26 cellular contexts compared by ENCODE assay signal in genomic region chr15:29252231-29252630, GRCh38. TPM values are rescaled to one million over a fixed set of nuclear protein-coding genes. Genes with fewer than 3 reads are reported as not detected.
DNase-seq lines count a peak whose midpoint lies in the region; ATAC-seq, FAIRE-seq and TF ChIP-seq lines count a peak whose summit lies in the region.
"Had no signal": no experiment of that assay in that cellular context is flagged by ENCODE, and none has a peak within 500 bp of the region (broad histone marks: within the 10 kb centered on the region; RNA-seq: fewer than 3 reads in every experiment).

No MANE protein-coding gene starts in this region.

- H3K27me3 ChIP-seq in liver (ENCODE audit: control insufficient read depth in 4 of 4, insufficient read depth in 4 of 4, low read length in 3 of 4) (no peaks in the 10 kb centered on the region), HepG2 (ENCODE audit: control insufficient read depth in 1 of 2, insufficient read depth in 2 of 2, low read length in 2 of 2) (no peaks in the 10 kb centered on the region), osteoblast (ENCODE audit: insufficient read depth, low read length) (no peaks in the 10 kb centered on the region)
- H3K27me3 ChIP-seq: BE2C, BLaER1 had no signal

- CTCF ChIA-PET in HepG2 (lab: Yijun Ruan, JAX; ENCODE audit: low intra/inter-chr PET ratio, low total read pairs): no interaction called here

- no peak overlapping the region for H3K4me3 ChIP-seq in liver (ENCODE audit: low read depth in 1 of 3, low read length in 3 of 3)
- H3K4me3 ChIP-seq in HepG2 (replicated peaks in 1 of 3; ENCODE audit: insufficient read depth in 1 of 3, low read depth in 2 of 3, low read length in 3 of 3): no peak overlapping the region
- no peak overlapping the region for H3K4me3 ChIP-seq in osteoblast (ENCODE audit: insufficient read depth, low read length)
- H3K4me3 ChIP-seq in lower leg skin (ENCODE audit: low read depth, poor library complexity, severe bottlenecking): no peak overlapping the region
- H3K4me3 ChIP-seq: BLaER1, GM12878 had no signal

- H3K79me2 ChIP-seq in HepG2 (ENCODE audit: insufficient read depth, low read length): no peaks in the 10 kb centered on the region
- no peaks in the 10 kb centered on the region for H3K79me2 ChIP-seq in osteoblast (ENCODE audit: insufficient read depth, low read length)

- DNase-seq in HepG2 (ENCODE audit: low spot score): no peak
- DNase-seq in left lobe of liver (ENCODE audit: low spot score): no peak
- DNase-seq in osteoblast (ENCODE audit: insufficient read length, low spot score, missing footprints): peak; percentile 71
- no peak for DNase-seq in lower leg skin (ENCODE audit: low spot score in 2 of 2)
- DNase-seq in NCI-H526 (lab: John Stamatoyannopoulos, UW): no peak
- DNase-seq: 8988T; ACHN; BE2C; C1 segment of cervical spinal cord; CD4-positive, alpha-beta memory T cell; CD4-positive, CD25-positive, alpha-beta regulatory T cell; CD8-positive, alpha-beta memory T cell; COR-L47; DMS 273 treated with DMSO at 0.1 percent for 48 hours; DMS153; DMS53; DMS79; DND-41; EL; GDM1 had no signal

- H3K4me2 ChIP-seq in HepG2 (ENCODE audit: low read depth, low read length): no peak overlapping the region
- no peak overlapping the region for H3K4me2 ChIP-seq in osteoblast (ENCODE audit: insufficient read depth, low read length)
- H3K4me2 ChIP-seq: BLaER1 had no signal

- H2AFZ ChIP-seq in HepG2 (ENCODE audit: low read length) (no peak overlapping the region), osteoblast (ENCODE audit: low read length) (no peak overlapping the region)

- H3K4me1 ChIP-seq in liver (ENCODE audit: control insufficient read depth in 4 of 4, insufficient read depth in 4 of 4, low read length in 3 of 4): peaks cover 0 to 12% (median 5%) of the 10 kb centered on the region in 4 donors
- no peaks in the 10 kb centered on the region for H3K4me1 ChIP-seq in HepG2 (ENCODE audit: insufficient read depth, low read length)
- no peaks in the 10 kb centered on the region for H3K4me1 ChIP-seq in osteoblast (ENCODE audit: insufficient read depth, low read length)
- H3K4me1 ChIP-seq: BE2C, BLaER1 had no signal

- POLR2A ChIA-PET in HepG2 (lab: Yijun Ruan, JAX): no interaction called here

- no peak for TF ChIP-seq CTCF in liver (IDR thresholded peaks at IDR 0.05; ENCODE audit: low read depth, low read length, missing input control)
- TF ChIP-seq CTCF in HepG2 (CRISPR knock-in tag; IDR thresholded peaks at IDR 0.05): no peak
- TF ChIP-seq CTCF in osteoblast (IDR thresholded peaks at IDR 0.05; ENCODE audit: extremely low read depth, low read depth, low read length): no peak
- no peak for TF ChIP-seq CTCF in lower leg skin (IDR thresholded peaks at IDR 0.05)

- no TSS peak for BruUV-seq in HepG2 (replicated peaks; lab: Mats Ljungman, UMichigan)

- TF ChIP-seq EP300 in HepG2 (IDR thresholded peaks at IDR 0.05; ENCODE audit: low read depth in 2 of 2, low read length in 2 of 2) (no peak), HepG2 (CRISPR knock-in tag; IDR thresholded peaks at IDR 0.05; ENCODE audit: borderline replicate concordance) (no peak)

- H3K27ac ChIP-seq in liver (ENCODE audit: low read depth in 1 of 2, low read length in 2 of 2): no peak overlapping the region
- no peak overlapping the region for H3K27ac ChIP-seq in HepG2 (ENCODE audit: extremely low read length, insufficient read depth, low read length)
- no peak overlapping the region for H3K27ac ChIP-seq in osteoblast (ENCODE audit: low read depth, low read length)
- H3K27ac ChIP-seq: BLaER1 had no signal

- ATAC-seq in HepG2 (no peak), left lobe of liver (peak; percentile 86)
- ATAC-seq: GM12878 had no signal

- no peaks in the 10 kb centered on the region for H4K20me1 ChIP-seq in HepG2 (ENCODE audit: insufficient read depth, low read length)
- H4K20me1 ChIP-seq in osteoblast (ENCODE audit: insufficient read depth, low read length): no peaks in the 10 kb centered on the region
- H4K20me1 ChIP-seq: BLaER1 had no signal

- H3K36me3 ChIP-seq in liver (ENCODE audit: control insufficient read depth in 4 of 4, insufficient read depth in 3 of 4, low read depth in 1 of 4, low read length in 3 of 4) (no peaks in the 10 kb centered on the region), HepG2 (replicated peaks in 1 of 2; ENCODE audit: control insufficient read depth in 1 of 2, insufficient read depth in 2 of 2, low read length in 2 of 2) (no peaks in the 10 kb centered on the region), osteoblast (ENCODE audit: insufficient read depth, low read length) (no peaks in the 10 kb centered on the region)
- H3K36me3 ChIP-seq: BE2C, BLaER1 had no signal

- TF ChIP-seq POLR2A in HepG2 (IDR thresholded peaks at IDR 0.05; ENCODE audit: insufficient read depth in 1 of 2, low read depth in 2 of 2, low read length in 2 of 2) (no peak), lower leg skin (IDR thresholded peaks at IDR 0.05) (no peak)

- H3K9me3 ChIP-seq in liver (ENCODE audit: control insufficient read depth in 4 of 4, low read length in 3 of 4) (no peaks in the 10 kb centered on the region), HepG2 (ENCODE audit: low read length) (no peaks in the 10 kb centered on the region), osteoblast (ENCODE audit: low read depth, low read length) (no peaks in the 10 kb centered on the region)
- H3K9me3 ChIP-seq: BE2C had no signal

- in situ Hi-C loops in HepG2 (cut with HindIII; ENCODE audit: extremely low pct_ligation_motif_present, low pct_unique_long_range_greater_than_20kb): no loop called here

- intact Hi-C loops in HepG2 (cut with micrococcal nuclease; ENCODE audit: unreplicated experiment) (no loop called here), lower leg skin (cut with DNase I; ENCODE audit: low total_unique reads) (no loop called here)

- H3K9ac ChIP-seq in liver (ENCODE audit: low read depth in 1 of 2, low read length in 2 of 2) (no peak overlapping the region), HepG2 (ENCODE audit: insufficient read depth, low read depth, low read length) (no peak overlapping the region)
- H3K9ac ChIP-seq: BLaER1 had no signal

- no peak for FAIRE-seq in HepG2 (lab: Jason Lieb, UNC)
- FAIRE-seq: A204.1, GM12878, GM12892, GM18507 had no signal

- TF ChIP-seq RAD21 in liver (IDR thresholded peaks at IDR 0.05) (no peak), HepG2 (CRISPR knock-in tag; IDR thresholded peaks at IDR 0.05) (no peak)

TF ChIP-seq in HepG2, 621 proteins besides CTCF, POLR2A, EP300 and RAD21:
- TF ChIP-seq ZNF292 (CRISPR knock-in tag; IDR thresholded peaks at IDR 0.05; ENCODE audit: borderline replicate concordance, low read depth) (no peak), KLF6 (CRISPR knock-in tag; IDR thresholded peaks at IDR 0.05) (no peak), TCF7L2 (IDR thresholded peaks at IDR 0.05; ENCODE audit: low read depth, low read length) (no peak)

RNA-seq across cellular contexts. Expression of gene NSMCE3, which starts 17.4 kb away (rescaled TPM):
- total RNA-seq in liver (1 to 10 TPM; 2.8 to 3.3 TPM), HepG2 (2016; rRNA removed; fragmentation: Illumina TruSeq; extraction: Trizol) (3.0 and 3.7 TPM in 2 replicates), left lobe of liver (2.7 TPM), osteoblast (9.8 and 10.0 TPM in 2 replicates), lower leg skin (1 to 10 TPM; 4.6 to 8.8 (median 7.6) TPM)
- polyA plus RNA-seq in liver (1 to 10 TPM; 2.3 to 2.7 TPM), HepG2 (2011; rRNA removed) (2.9 and 3.0 TPM in 2 replicates)
- total RNA-seq in HepG2 (2016; cell fraction: cytosol; rRNA removed; fragmentation: Illumina TruSeq; extraction: Trizol; ENCODE audit: low read depth): 0.91 and 0.97 TPM in 2 replicates
- total RNA-seq in HepG2 (2016; cell fraction: insoluble cytoplasmic fraction; rRNA removed; fragmentation: Illumina TruSeq; extraction: Trizol): 2.9 and 3.3 TPM in 2 replicates
- total RNA-seq in HepG2 (2016; cell fraction: membrane; rRNA removed; fragmentation: Illumina TruSeq; extraction: Trizol): 1.7 and 1.8 TPM in 2 replicates
- total RNA-seq in HepG2 (2016; cell fraction: nucleus; rRNA removed; fragmentation: Illumina TruSeq; extraction: Trizol): 2.5 and 2.6 TPM in 2 replicates
- 2.5 and 3.0 TPM in 2 replicates for polyA plus RNA-seq in HepG2 (2011; cell fraction: cytosol; rRNA removed)
- polyA plus RNA-seq in HepG2 (2011; cell fraction: nucleus; rRNA removed): 0.98 and 1.1 TPM in 2 replicates
- polyA plus RNA-seq in HepG2 (2012): 2.1 and 2.9 TPM in 2 replicates
- 0.33 and 0.40 TPM in 2 replicates for polyA plus RNA-seq in HepG2 (2016; cell fraction: cytosol; fragmentation: Illumina TruSeq; extraction: Trizol; ENCODE audit: low read depth)
- polyA plus RNA-seq in HepG2 (2016; cell fraction: insoluble cytoplasmic fraction; fragmentation: Illumina TruSeq; extraction: Trizol; ENCODE audit: low read depth): 4.0 and 4.1 TPM in 2 replicates
- polyA plus RNA-seq in HepG2 (2016; cell fraction: membrane; fragmentation: Illumina TruSeq; extraction: Trizol; ENCODE audit: low read depth): 0.82 and 0.85 TPM in 2 replicates
- 5.6 and 6.0 TPM in 2 replicates for polyA plus RNA-seq in HepG2 (2016; cell fraction: nucleus; fragmentation: Illumina TruSeq; extraction: Trizol; ENCODE audit: insufficient read depth, low read depth)
- 1.4 and 3.6 TPM in 2 replicates for polyA minus RNA-seq in HepG2 (2011; rRNA and poly(A)+ RNA removed; ENCODE audit: low replicate concordance)
- 1.8 and 1.9 TPM in 2 replicates for polyA minus RNA-seq in HepG2 (2011; cell fraction: cytosol; rRNA and poly(A)+ RNA removed)
- 1.3 and 1.4 TPM in 2 replicates for polyA minus RNA-seq in HepG2 (2011; cell fraction: nucleus; rRNA and poly(A)+ RNA removed)
